In the genomic region with DNA sequence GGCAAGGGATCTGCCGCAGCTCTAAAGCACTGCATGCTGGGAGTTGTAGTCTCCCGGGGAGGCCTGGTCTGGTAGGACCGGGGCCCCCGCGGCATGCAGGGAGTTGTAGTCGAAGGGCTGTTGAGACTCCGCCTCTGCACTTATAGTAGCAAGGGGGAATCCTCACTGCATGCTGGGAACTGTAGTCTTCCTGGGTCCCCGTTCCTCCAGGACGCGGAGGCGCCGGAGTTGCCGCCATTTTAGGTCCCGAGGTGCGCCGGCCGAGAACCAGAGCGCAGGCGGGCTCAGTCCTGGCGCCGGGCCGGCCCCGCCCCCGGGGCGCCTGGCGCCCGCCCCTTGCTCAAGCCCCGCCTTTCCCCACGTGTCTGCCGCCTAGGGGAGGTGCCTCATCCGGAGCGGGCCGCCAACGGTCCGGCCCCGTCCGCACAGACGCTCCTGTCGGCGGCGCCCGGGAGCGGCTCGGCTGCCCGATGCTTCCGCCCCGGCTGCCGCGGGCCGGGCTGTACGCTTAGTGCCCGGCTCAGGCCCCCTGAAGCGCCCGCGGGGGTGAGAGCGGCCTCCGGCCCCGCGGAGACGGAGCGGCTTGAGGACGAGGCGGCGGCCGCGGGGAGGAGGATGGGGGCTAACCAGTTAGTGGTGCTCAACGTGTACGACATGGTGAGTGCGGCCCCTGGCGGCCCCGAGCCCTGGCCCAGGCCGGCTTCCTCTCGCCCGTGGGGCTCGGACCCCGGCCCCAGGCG, we compare ENCODE assay signal across 1 cellular context.
TF ChIP-seq lines count a peak whose summit lies in the region.

Gene DESI2, plus strand, starts transcription at position 428 of the 740 bp plus-strand sequence. Its CDS starts 188 bp downstream, at position 616.

TF ChIP-seq in WTC11, 78 proteins besides CTCF, POLR2A, EP300 and RAD21 (continued from another document):
- peak; percentile 78 for TF ChIP-seq SP1 (CRISPR knock-in tag; conservative IDR thresholded peaks at IDR 0.05)
- TF ChIP-seq, protein P1, sequence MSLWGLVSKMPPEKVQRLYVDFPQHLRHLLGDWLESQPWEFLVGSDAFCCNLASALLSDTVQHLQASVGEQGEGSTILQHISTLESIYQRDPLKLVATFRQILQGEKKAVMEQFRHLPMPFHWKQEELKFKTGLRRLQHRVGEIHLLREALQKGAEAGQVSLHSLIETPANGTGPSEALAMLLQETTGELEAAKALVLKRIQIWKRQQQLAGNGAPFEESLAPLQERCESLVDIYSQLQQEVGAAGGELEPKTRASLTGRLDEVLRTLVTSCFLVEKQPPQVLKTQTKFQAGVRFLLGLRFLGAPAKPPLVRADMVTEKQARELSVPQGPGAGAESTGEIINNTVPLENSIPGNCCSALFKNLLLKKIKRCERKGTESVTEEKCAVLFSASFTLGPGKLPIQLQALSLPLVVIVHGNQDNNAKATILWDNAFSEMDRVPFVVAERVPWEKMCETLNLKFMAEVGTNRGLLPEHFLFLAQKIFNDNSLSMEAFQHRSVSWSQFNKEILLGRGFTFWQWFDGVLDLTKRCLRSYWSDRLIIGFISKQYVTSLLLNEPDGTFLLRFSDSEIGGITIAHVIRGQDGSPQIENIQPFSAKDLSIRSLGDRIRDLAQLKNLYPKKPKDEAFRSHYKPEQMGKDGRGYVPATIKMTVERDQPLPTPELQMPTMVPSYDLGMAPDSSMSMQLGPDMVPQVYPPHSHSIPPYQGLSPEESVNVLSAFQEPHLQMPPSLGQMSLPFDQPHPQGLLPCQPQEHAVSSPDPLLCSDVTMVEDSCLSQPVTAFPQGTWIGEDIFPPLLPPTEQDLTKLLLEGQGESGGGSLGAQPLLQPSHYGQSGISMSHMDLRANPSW (CRISPR knock-in tag; conservative IDR thresholded peaks at IDR 0.05; ENCODE audit: low read depth) = no peak
- TF ChIP-seq ZNF121 (CRISPR knock-in tag; IDR thresholded peaks at IDR 0.05) = 0 out of 2 replicates have a peak, but pooled peaks have one; percentile 7
- TF ChIP-seq SMAD3 (CRISPR knock-in tag; IDR thresholded peaks at IDR 0.05; ENCODE audit: borderline replicate concordance) = no peak
- TF ChIP-seq OVOL2 (CRISPR knock-in tag; IDR thresholded peaks at IDR 0.05; ENCODE audit: borderline replicate concordance) = no peak
- TF ChIP-seq ZNF232 (CRISPR knock-in tag; IDR thresholded peaks at IDR 0.05) = 0 out of 2 replicates have a peak, but pooled peaks have one; percentile 39
- no peak for TF ChIP-seq NR3C1 (CRISPR knock-in tag; conservative IDR thresholded peaks at IDR 0.05; ENCODE audit: low read depth)
- no peak for TF ChIP-seq NR2C2 (CRISPR knock-in tag; IDR thresholded peaks at IDR 0.05)
- TF ChIP-seq FOXK1 (CRISPR knock-in tag; IDR thresholded peaks at IDR 0.05) = no peak; the same call in 1 of the 2 replicates
- TF ChIP-seq, protein P2, sequence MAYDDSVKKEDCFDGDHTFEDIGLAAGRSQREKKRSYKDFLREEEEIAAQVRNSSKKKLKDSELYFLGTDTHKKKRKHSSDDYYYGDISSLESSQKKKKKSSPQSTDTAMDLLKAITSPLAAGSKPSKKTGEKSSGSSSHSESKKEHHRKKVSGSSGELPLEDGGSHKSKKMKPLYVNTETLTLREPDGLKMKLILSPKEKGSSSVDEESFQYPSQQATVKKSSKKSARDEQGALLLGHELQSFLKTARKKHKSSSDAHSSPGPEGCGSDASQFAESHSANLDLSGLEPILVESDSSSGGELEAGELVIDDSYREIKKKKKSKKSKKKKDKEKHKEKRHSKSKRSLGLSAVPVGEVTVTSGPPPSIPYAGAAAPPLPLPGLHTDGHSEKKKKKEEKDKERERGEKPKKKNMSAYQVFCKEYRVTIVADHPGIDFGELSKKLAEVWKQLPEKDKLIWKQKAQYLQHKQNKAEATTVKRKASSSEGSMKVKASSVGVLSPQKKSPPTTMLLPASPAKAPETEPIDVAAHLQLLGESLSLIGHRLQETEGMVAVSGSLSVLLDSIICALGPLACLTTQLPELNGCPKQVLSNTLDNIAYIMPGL (CRISPR knock-in tag; IDR thresholded peaks at IDR 0.05) = peak; percentile 99
- no peak for TF ChIP-seq ZNF281 (CRISPR knock-in tag; IDR thresholded peaks at IDR 0.05)
- peak; percentile 85 for TF ChIP-seq FOXP1 (CRISPR knock-in tag; IDR thresholded peaks at IDR 0.05; ENCODE audit: borderline replicate concordance)
- TF ChIP-seq TEAD1 (CRISPR knock-in tag; IDR thresholded peaks at IDR 0.05) = peak; percentile 71
- TF ChIP-seq ZNF138 (CRISPR knock-in tag; conservative IDR thresholded peaks at IDR 0.05) = no peak
- TF ChIP-seq ATF1 (CRISPR knock-in tag; IDR thresholded peaks at IDR 0.05) = no peak
- TF ChIP-seq ESRRA (CRISPR knock-in tag; IDR thresholded peaks at IDR 0.05; ENCODE audit: borderline replicate concordance) = peak; percentile 84
- TF ChIP-seq TP53 (CRISPR knock-in tag; IDR thresholded peaks at IDR 0.05) = peak; percentile 60; the same call in 1 of the 2 replicates
- no peak; the same call in 1 of the 2 replicates for TF ChIP-seq FOXP4 (CRISPR knock-in tag; IDR thresholded peaks at IDR 0.05)
- TF ChIP-seq, protein P3, sequence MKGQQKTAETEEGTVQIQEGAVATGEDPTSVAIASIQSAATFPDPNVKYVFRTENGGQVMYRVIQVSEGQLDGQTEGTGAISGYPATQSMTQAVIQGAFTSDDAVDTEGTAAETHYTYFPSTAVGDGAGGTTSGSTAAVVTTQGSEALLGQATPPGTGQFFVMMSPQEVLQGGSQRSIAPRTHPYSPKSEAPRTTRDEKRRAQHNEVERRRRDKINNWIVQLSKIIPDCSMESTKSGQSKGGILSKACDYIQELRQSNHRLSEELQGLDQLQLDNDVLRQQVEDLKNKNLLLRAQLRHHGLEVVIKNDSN (CRISPR knock-in tag; IDR thresholded peaks at IDR 0.05) = peak; percentile 68; the same call in 1 of the 2 replicates
- TF ChIP-seq KAT7 (CRISPR knock-in tag; IDR thresholded peaks at IDR 0.05; ENCODE audit: borderline replicate concordance) = 0 out of 2 replicates have a peak, but pooled peaks have one; percentile 40
- TF ChIP-seq E2F5 (CRISPR knock-in tag; IDR thresholded peaks at IDR 0.05) = peak; percentile 66
- TF ChIP-seq ZNF671 (CRISPR knock-in tag; IDR thresholded peaks at IDR 0.05) = no peak
- TF ChIP-seq ARID4B (CRISPR knock-in tag; IDR thresholded peaks at IDR 0.05; ENCODE audit: borderline replicate concordance) = peak; percentile 83; the same call in 1 of the 2 replicates
- no peak for TF ChIP-seq MXD4 (CRISPR knock-in tag; IDR thresholded peaks at IDR 0.05; ENCODE audit: borderline replicate concordance)
- TF ChIP-seq, protein P4, sequence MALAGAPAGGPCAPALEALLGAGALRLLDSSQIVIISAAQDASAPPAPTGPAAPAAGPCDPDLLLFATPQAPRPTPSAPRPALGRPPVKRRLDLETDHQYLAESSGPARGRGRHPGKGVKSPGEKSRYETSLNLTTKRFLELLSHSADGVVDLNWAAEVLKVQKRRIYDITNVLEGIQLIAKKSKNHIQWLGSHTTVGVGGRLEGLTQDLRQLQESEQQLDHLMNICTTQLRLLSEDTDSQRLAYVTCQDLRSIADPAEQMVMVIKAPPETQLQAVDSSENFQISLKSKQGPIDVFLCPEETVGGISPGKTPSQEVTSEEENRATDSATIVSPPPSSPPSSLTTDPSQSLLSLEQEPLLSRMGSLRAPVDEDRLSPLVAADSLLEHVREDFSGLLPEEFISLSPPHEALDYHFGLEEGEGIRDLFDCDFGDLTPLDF (CRISPR knock-in tag; IDR thresholded peaks at IDR 0.05) = no peak
- peak; percentile 24; the same call in 1 of the 2 replicates for TF ChIP-seq ZNF219 (CRISPR knock-in tag; IDR thresholded peaks at IDR 0.05; ENCODE audit: borderline replicate concordance)
- no peak for TF ChIP-seq NFE2L1 (CRISPR knock-in tag; IDR thresholded peaks at IDR 0.05)
- peak; percentile 84 for TF ChIP-seq USF2 (CRISPR knock-in tag; IDR thresholded peaks at IDR 0.05)
- no peak for TF ChIP-seq EMX1 (CRISPR knock-in tag; IDR thresholded peaks at IDR 0.05)
